ENCODE assay signal across 26 cellular contexts in the genomic region with DNA sequence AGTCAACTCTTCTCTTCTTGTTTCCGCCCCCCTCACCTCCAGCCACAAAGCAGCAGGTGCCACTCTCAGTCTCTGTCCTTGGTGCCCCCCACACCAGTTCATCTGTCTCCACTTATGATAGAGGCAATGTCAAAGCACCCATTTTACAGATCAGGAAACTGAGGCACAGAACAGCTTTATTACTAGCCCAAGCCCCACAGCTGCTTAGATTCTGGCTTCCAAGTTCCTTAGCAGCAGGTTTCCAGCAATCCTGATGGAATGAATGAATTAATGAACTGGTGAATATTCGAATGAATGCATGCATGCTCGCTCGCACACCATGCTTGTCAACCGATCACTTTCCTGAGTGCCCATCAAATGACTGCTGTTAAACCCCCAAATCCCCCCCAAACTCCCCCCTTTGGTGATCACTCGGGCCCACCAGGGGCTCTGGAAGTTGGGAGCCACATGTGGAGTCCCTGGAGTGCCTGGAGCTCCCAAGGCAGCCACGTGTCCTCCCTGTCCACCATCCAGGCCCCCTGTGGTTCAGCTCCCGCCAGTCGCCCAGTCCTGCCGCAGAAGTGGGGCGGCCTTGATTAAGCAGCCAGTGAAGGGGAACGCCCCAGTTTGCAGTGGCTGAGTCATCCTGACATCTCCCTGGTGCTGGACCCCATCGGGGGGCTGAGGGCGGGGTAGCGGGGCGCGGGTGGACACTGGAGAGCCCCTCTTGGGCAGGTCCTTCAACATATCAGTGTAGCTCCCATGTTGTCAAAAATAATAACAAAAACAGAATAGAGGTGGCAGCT. TPM values are rescaled to one million over a fixed set of nuclear protein-coding genes. Genes with fewer than 3 reads are reported as not detected.
"Had no signal": no experiment of that assay in that cellular context is flagged by ENCODE, and none has a peak within 500 bp of the region (broad histone marks: within the 10 kb centered on the region; RNA-seq: fewer than 3 reads in every experiment).

No MANE protein-coding gene starts in this region.

- FAIRE-seq: RCC 7860, TTC549 had no signal

- H3K9me3 ChIP-seq: breast epithelium, SJSA1 had no signal

- H3K36me3 ChIP-seq: breast epithelium, SJSA1 had no signal

- DNase-seq: activated CD4-positive, alpha-beta memory T cell treated with anti-CD3 and anti-CD28 coated beads, Interleukin-2, amount 10 ng/mL, durations not matched to agents 7 days and 5 days; activated CD4-positive, alpha-beta T cell treated with anti-CD3 and anti-CD28 coated beads, Interleukin-2, amount 10 ng/mL, durations not matched to agents 7 days and 5 days; activated CD4-positive, CD25-positive, alpha-beta regulatory T cell; activated gamma-delta T cell treated with Interleukin-2 at 50 U/mL for 16 hours; activated naive CD4-positive, alpha-beta T cell treated with anti-CD3 and anti-CD28 coated beads, Interleukin-2, amount 10 ng/mL, durations not matched to agents 7 days and 5 days; activated naive CD8-positive, alpha-beta T cell treated with anti-CD3 and anti-CD28 coated beads for 36 hours; activated T-cell treated with anti-CD3 and anti-CD28 coated beads for 4 hours; activated T-cell treated with anti-CD3 and anti-CD28 coated beads, Interleukin-2, amount 50 U/mL, for 48 hours; caudate nucleus; NCI-H1048; NCI-H146; NCI-H187 treated with DMSO at 0.1 percent for 48 hours; NCI-H2081 treated with DMSO at 0.1 percent for 48 hours; NCI-H446; NCI-H524; PC-3; SHP77; SW 1271; T-helper 9 cell had no signal

- H3K4me1 ChIP-seq: breast epithelium, SJSA1 had no signal

- H3K4me3 ChIP-seq: breast epithelium, SJSA1 had no signal

- H3K27ac ChIP-seq: breast epithelium, SJSA1, VCaP had no signal

- ATAC-seq: activated T-helper 17 cell treated with anti-CD3 and anti-CD28 coated beads, Interleukin-2, amount 50 U/mL, for 72 hours; PC-3; SK-N-SH treated with all-trans-retinoic acid at 6 μM for 48 hours had no signal

RNA-seq across cellular contexts. Expression of gene PTPRS, which starts 6.8 kb away (rescaled TPM):
- total RNA-seq: activated CD4-positive, alpha-beta memory T cell treated with anti-CD3 and anti-CD28 coated beads, Interleukin-2, amount 10 ng/mL, durations not matched to agents 7 days and 5 days had no signal
